In genomic region chr2:240584486-240585031, GRCh38 we compare ENCODE assay signal across 8 cellular contexts. TPM values are rescaled to one million over a fixed set of nuclear protein-coding genes. Genes with fewer than 3 reads are reported as not detected.
DNase-seq lines count a peak whose midpoint lies in the region; ATAC-seq and TF ChIP-seq lines count a peak whose summit lies in the region.

No MANE protein-coding gene starts in this region.

- no peak overlapping the region for H3K27ac ChIP-seq in CD4-positive, alpha-beta memory T cell (ENCODE audit: low read depth, low read length)
- no peak overlapping the region for H3K27ac ChIP-seq in colonic mucosa

- H3K9me3 Mint-ChIP-seq in CD4-positive, alpha-beta memory T cell, result peaks cover 0 to 2% (median 0%) of the 10 kb centered on the region in 8 donors

- CTCF ChIA-PET in CD4-positive, alpha-beta memory T cell (lab: Charles Lee; ENCODE audit: partially characterized antibody), result interaction anchor here (1.5 to 5.3 kb wide), 4 partner anchors 18 to 70 kb away, joined by 4 to 61 read pairs (median 36); partner anchors contain the start of genes ANKMY1 and DUSP28

- DNase-seq in CD4-positive, alpha-beta memory T cell, result peak in 1 of 5 donors; percentile 35
- peak; percentile 93 for DNase-seq in NOMO-1 treated with DMSO at 0.1 percent for 48 hours (lab: John Stamatoyannopoulos, UW; ENCODE audit: unreplicated experiment)
- no peak for DNase-seq in colonic mucosa
- DNase-seq in posterior vena cava (ENCODE audit: low spot score), result peak; percentile 74
- no peak for DNase-seq in stimulated activated CD4-positive, alpha-beta T cell treated with anti-CD3 and anti-CD28 coated beads, Interleukin-4, amount 100 ng/mL, for 4 hours
- no peak for DNase-seq in stimulated activated CD8-positive, alpha-beta memory T cell treated with anti-CD3 and anti-CD28 coated beads, Interleukin-4, amount 100 ng/mL, for 48 hours

- ATAC-seq in GM19023 (IDR thresholded peaks at IDR 0.05; ENCODE audit: unreplicated experiment), result peak; percentile 53
- ATAC-seq in HG03066 (IDR thresholded peaks at IDR 0.05; ENCODE audit: low read depth, unreplicated experiment), result peak; percentile 59

- peaks cover 7% of the 10 kb centered on the region for H3K36me3 ChIP-seq in CD4-positive, alpha-beta memory T cell (ENCODE audit: insufficient read depth, low read length)
- H3K36me3 ChIP-seq in colonic mucosa, result no peaks in the 10 kb centered on the region

- peaks cover 31 to 72% (median 54%) of the 10 kb centered on the region in 4 donors for H3K4me1 Mint-ChIP-seq in CD4-positive, alpha-beta memory T cell

- TF ChIP-seq CTCF in colonic mucosa (IDR thresholded peaks at IDR 0.05), result no peak

- H3K4me1 ChIP-seq in CD4-positive, alpha-beta memory T cell (ENCODE audit: insufficient read depth, low read length), result peaks cover 54% of the 10 kb centered on the region
- peaks cover 20% of the 10 kb centered on the region for H3K4me1 ChIP-seq in colonic mucosa

- no peaks in the 10 kb centered on the region for H3K27me3 ChIP-seq in CD4-positive, alpha-beta memory T cell (ENCODE audit: insufficient read depth, low read length)
- no peaks in the 10 kb centered on the region for H3K27me3 ChIP-seq in colonic mucosa

- no peak overlapping the region for H3K4me3 ChIP-seq in CD4-positive, alpha-beta memory T cell (ENCODE audit: low read length in 2 of 2)
- H3K4me3 ChIP-seq in colonic mucosa, result no peak overlapping the region

- peaks cover 29 to 39% of the 10 kb centered on the region in 2 donors for H3K36me3 Mint-ChIP-seq in CD4-positive, alpha-beta memory T cell

- peak overlapping the region; percentile 46 to 97 (median 72) for H3K4me3 Mint-ChIP-seq in CD4-positive, alpha-beta memory T cell

- POLR2A ChIA-PET in CD4-positive, alpha-beta memory T cell (lab: Charles Lee; ENCODE audit: partially characterized antibody), result interaction anchor here (5.1 to 7.7 kb wide), 2 partner anchors 16 to 39 kb away, joined by 69 to 461 read pairs; partner anchors contain the start of genes DUSP28, GPR35 and RNPEPL1

- peak overlapping the region in 4 of 7 donors; percentile 46 to 83 (median 70) for H3K27ac Mint-ChIP-seq in CD4-positive, alpha-beta memory T cell

- no peaks in the 10 kb centered on the region for H3K9me3 ChIP-seq in CD4-positive, alpha-beta memory T cell (ENCODE audit: control insufficient read depth in 1 of 2, low read length in 2 of 2)
- H3K9me3 ChIP-seq in colonic mucosa, result no peaks in the 10 kb centered on the region

- intact Hi-C loops in CD4-positive, alpha-beta memory T cell (cut with micrococcal nuclease), result no loop called here
- intact Hi-C loops in colonic mucosa (cut with DNase I) (no loop called here), posterior vena cava (cut with DNase I) (no loop called here)

- H3K27me3 Mint-ChIP-seq in CD4-positive, alpha-beta memory T cell, result no peaks in the 10 kb centered on the region

- H3K9ac ChIP-seq in colonic mucosa (ENCODE audit: low read depth in 2 of 2, low read length in 2 of 2), result peak overlapping the region; percentile 85 to 89

RNA-seq across cellular contexts. Expression of gene CAPN10, which starts 2.0 kb away (rescaled TPM):
- total RNA-seq in CD4-positive, alpha-beta memory T cell, result 10 to 100 TPM; 80.6 to 83.0 TPM
- polyA plus RNA-seq in CD4-positive, alpha-beta memory T cell, result 10 to 100 TPM in 1 of 2 donors, 1 to 10 TPM in 1; 9.9 to 18.7 TPM
- 10 to 100 TPM; 29.1 to 47.8 TPM for total RNA-seq in colonic mucosa
- 10 to 100 TPM; 18.6 to 22.6 TPM for total RNA-seq in posterior vena cava

RNA-seq across cellular contexts. Expression of gene RNPEPL1, which starts 16.3 kb away (rescaled TPM):
- 100 to 1,000 TPM; 140 to 145 TPM for total RNA-seq in CD4-positive, alpha-beta memory T cell
- 100 to 1,000 TPM in 1 of 2 donors, 10 to 100 TPM in 1; 13.6 to 100 TPM for polyA plus RNA-seq in CD4-positive, alpha-beta memory T cell
- total RNA-seq in colonic mucosa (100 to 1,000 TPM in 1 of 2 donors, 10 to 100 TPM in 1; 87.2 to 108 TPM), posterior vena cava (10 to 100 TPM; 47.1 to 49.3 TPM)

RNA-seq across cellular contexts. Expression of gene DUSP28, which starts 24.4 kb away (rescaled TPM):
- 10 to 100 TPM; 16.3 to 19.4 TPM for total RNA-seq in CD4-positive, alpha-beta memory T cell
- polyA plus RNA-seq in CD4-positive, alpha-beta memory T cell, result 10 to 100 TPM; 18.2 to 18.5 TPM
- 1 to 10 TPM; 3.9 to 5.3 TPM for total RNA-seq in colonic mucosa
- 1 to 10 TPM; 2.0 to 2.3 TPM for total RNA-seq in posterior vena cava

RNA-seq across cellular contexts. Expression of gene ANKMY1, which starts 26.8 kb away (rescaled TPM):
- total RNA-seq in CD4-positive, alpha-beta memory T cell, result 10 to 100 TPM; 71.4 to 84.8 TPM
- 10 to 100 TPM in 1 of 2 donors, 1 to 10 TPM in 1; 9.4 to 15.2 TPM for polyA plus RNA-seq in CD4-positive, alpha-beta memory T cell
- total RNA-seq in colonic mucosa, result 10 to 100 TPM; 12.3 to 18.1 TPM
- total RNA-seq in posterior vena cava, result 10 to 100 TPM in 1 of 2 donors, 1 to 10 TPM in 1; 7.1 to 12.9 TPM

RNA-seq across cellular contexts. Expression of gene GPR35, which starts 40.7 kb away (rescaled TPM):
- total RNA-seq in CD4-positive, alpha-beta memory T cell, result 1 to 10 TPM; 6.3 to 6.8 TPM
- polyA plus RNA-seq in CD4-positive, alpha-beta memory T cell, result 1 to 10 TPM in 1 of 2 donors, under 1 TPM in 1; 0.71 to 1.3 TPM
- total RNA-seq in colonic mucosa (10 to 100 TPM; 64.4 to 92.2 TPM), posterior vena cava (1 to 10 TPM; 1.2 to 1.8 TPM)

Comparison
In these comparisons a context has a peak if more than half of its experiments do, and no peak if none do; other contexts are left out.
1. DNase-seq: peak in NOMO-1 treated with DMSO at 0.1 percent for 48 hours (single experiment) and posterior vena cava (single experiment); none in colonic mucosa (single experiment), stimulated activated CD4-positive, alpha-beta T cell treated with anti-CD3 and anti-CD28 coated beads, Interleukin-4, amount 100 ng/mL, for 4 hours (0 of 2) and stimulated activated CD8-positive, alpha-beta memory T cell treated with anti-CD3 and anti-CD28 coated beads, Interleukin-4, amount 100 ng/mL, for 48 hours (single experiment).